ENCODE assay signal across 1 cellular context in genomic region chr9:36318212-36318802, GRCh38.
TF ChIP-seq lines count a peak whose summit lies in the region.

No MANE protein-coding gene starts in this region.

TF ChIP-seq in A549, 52 proteins besides CTCF, POLR2A, EP300 and RAD21:
- TF ChIP-seq PHF8 (IDR thresholded peaks at IDR 0.05; ENCODE audit: borderline replicate concordance, low read depth) (no peak), E2F6 (IDR thresholded peaks at IDR 0.05; ENCODE audit: borderline replicate concordance, low read depth) (no peak), CEBPB (IDR thresholded peaks at IDR 0.05) (peak; percentile 55 to 74; a peak in 2 of 4 replicates), HES2 (IDR thresholded peaks at IDR 0.05) (no peak), TFCP2L1 (CRISPR knock-in tag; IDR thresholded peaks at IDR 0.05) (no peak), JUNB (IDR thresholded peaks at IDR 0.05) (no peak)
